ENCODE assay signal across 24 cellular contexts in genomic region chr2:119293254-119293653, GRCh38.
DNase-seq lines count a peak whose midpoint lies in the region; ATAC-seq, FAIRE-seq and TF ChIP-seq lines count a peak whose summit lies in the region.
"Had no signal": no experiment of that assay in that cellular context is flagged by ENCODE, and none has a peak within 500 bp of the region (broad histone marks: within the 10 kb centered on the region; RNA-seq: fewer than 3 reads in every experiment).

No MANE protein-coding gene starts in this region.

- no peak for TF ChIP-seq CTCF in HEK293 (tag by site-specific recombination; IDR thresholded peaks at IDR 0.05)
- TF ChIP-seq CTCF in bronchial epithelial cell (IDR thresholded peaks at IDR 0.05; ENCODE audit: insufficient read depth, low read length, severe bottlenecking) = no peak
- TF ChIP-seq CTCF in foreskin fibroblast (IDR thresholded peaks at IDR 0.05; ENCODE audit: low read depth, low read length) = no peak
- TF ChIP-seq CTCF in BE2C (IDR thresholded peaks at IDR 0.05; ENCODE audit: low read depth, low read length) = no peak

- FAIRE-seq in bronchial epithelial cell (lab: Jason Lieb, UNC) = no peak
- FAIRE-seq: pancreas had no signal

- DNase-seq in ACHN = peak; percentile 7
- peak; percentile 54 for DNase-seq in bronchial epithelial cell (ENCODE audit: low read depth)
- DNase-seq in foreskin fibroblast = peak; percentile 15 to 37
- DNase-seq in BE2C = no peak
- DNase-seq: activated CD4-positive, alpha-beta memory T cell treated with anti-CD3 and anti-CD28 coated beads for 36 hours; activated naive CD4-positive, alpha-beta T cell treated with anti-CD3 and anti-CD28 coated beads, Interleukin-2, amount 50 U/mL, for 16 hours; endodermal cell; head of caudate nucleus; NCI-H2029; NCI-H526 treated with DMSO at 0.1 percent for 48 hours; pancreas; right cardiac atrium; stimulated activated CD4-positive, alpha-beta T cell treated with anti-CD3 and anti-CD28 coated beads, Interleukin-12 subunit alpha, Interleukin-12 subunit beta, amount 100 ng/mL, for 4 hours; stimulated activated CD4-positive, alpha-beta T cell treated with anti-CD3 and anti-CD28 coated beads, Interleukin-4, amount 100 ng/mL, for 1 hour; substantia nigra; upper lobe of right lung had no signal

- no peak overlapping the region for H3K27ac ChIP-seq in HEK293 (ENCODE audit: extremely low read depth, low read depth, low read length)
- H3K27ac ChIP-seq: cardiac muscle cell, pancreas, upper lobe of right lung had no signal

- H3K27me3 ChIP-seq in bronchial epithelial cell (ENCODE audit: control insufficient read depth, insufficient read depth, low read length) (no peaks in the 10 kb centered on the region), BE2C (no peaks in the 10 kb centered on the region)
- H3K27me3 ChIP-seq: pancreas, upper lobe of right lung had no signal

- 0 out of 2 replicates have a peak, but pooled peaks cover 3% of the 10 kb centered on the region for H3K4me1 ChIP-seq in HEK293 (ENCODE audit: control insufficient read depth, insufficient read depth, low read length)
- H3K4me1 ChIP-seq in BE2C = no peaks in the 10 kb centered on the region

- H3K9me3 ChIP-seq in HEK293 (ENCODE audit: control insufficient read depth, insufficient read depth, low read depth, low read length) (no peaks in the 10 kb centered on the region), BE2C (no peaks in the 10 kb centered on the region)
- H3K9me3 ChIP-seq: pancreas, upper lobe of right lung had no signal

- no peak for ATAC-seq in GM18502 (IDR thresholded peaks at IDR 0.05; ENCODE audit: poor library complexity, unreplicated experiment)
- no peak for ATAC-seq in HG03135 (IDR thresholded peaks at IDR 0.05; ENCODE audit: unreplicated experiment)
- ATAC-seq in HG03196 (IDR thresholded peaks at IDR 0.05; ENCODE audit: unreplicated experiment) = no peak
- ATAC-seq: activated CD4-positive, CD25-positive, alpha-beta regulatory T cell treated with anti-CD3 and anti-CD28 coated beads, Interleukin-2, amount 50 U/mL, for 24 hours; activated T-helper 17 cell treated with anti-CD3 and anti-CD28 coated beads, Interleukin-2, amount 50 U/mL, for 72 hours; Panc1; upper lobe of right lung had no signal

- H3K36me3 ChIP-seq in HEK293 (ENCODE audit: control insufficient read depth in 2 of 2, insufficient read depth in 1 of 2, low read length in 2 of 2) = no peaks in the 10 kb centered on the region
- H3K36me3 ChIP-seq in bronchial epithelial cell (ENCODE audit: control insufficient read depth, insufficient read depth, low read length) = no peaks in the 10 kb centered on the region
- H3K36me3 ChIP-seq in BE2C = no peaks in the 10 kb centered on the region
- H3K36me3 ChIP-seq: cardiac muscle cell, pancreas, upper lobe of right lung had no signal

- CTCF ChIA-PET in HEK293 (lab: Yijun Ruan, JAX) = interaction anchor here (1.5 kb wide), 1 partner anchor 9 kb away, joined by 3 read pairs; no protein-coding TSS in a partner anchor

- in situ Hi-C loops in ACHN (cut with HindIII; ENCODE audit: low pct_ligation_motif_present, low pct_unique_long_range_greater_than_20kb, low sequenced_read_pairs) = no loop called here

- POLR2A ChIA-PET in HEK293 (lab: Yijun Ruan, JAX) = no interaction called here

- H3K4me3 ChIP-seq in HEK293 (ENCODE audit: low read depth, low read length) (no peak overlapping the region), bronchial epithelial cell (ENCODE audit: low read depth, low read length) (no peak overlapping the region), foreskin fibroblast (ENCODE audit: low read depth in 1 of 2, low read length in 2 of 2) (no peak overlapping the region), BE2C (ENCODE audit: low read depth, low read length) (no peak overlapping the region)
- H3K4me3 ChIP-seq: cardiac muscle cell, pancreas, upper lobe of right lung had no signal

TF ChIP-seq in HEK293, 187 proteins besides CTCF, POLR2A, EP300 and RAD21:
- TF ChIP-seq ZIC2 (tag by site-specific recombination; IDR thresholded peaks at IDR 0.05) (no peak), ZNF623 (tag by site-specific recombination; IDR thresholded peaks at IDR 0.05) (peak; percentile 85), ZNF362 (tag by site-specific recombination; IDR thresholded peaks at IDR 0.05) (no peak), ZNF398 (tag by site-specific recombination; IDR thresholded peaks at IDR 0.05) (no peak), REST (tag by site-specific recombination; IDR thresholded peaks at IDR 0.05) (no peak), SP7 (tag by site-specific recombination; IDR thresholded peaks at IDR 0.05) (no peak)
